ENCODE assay signal across 8 cellular contexts in the genomic region with DNA sequence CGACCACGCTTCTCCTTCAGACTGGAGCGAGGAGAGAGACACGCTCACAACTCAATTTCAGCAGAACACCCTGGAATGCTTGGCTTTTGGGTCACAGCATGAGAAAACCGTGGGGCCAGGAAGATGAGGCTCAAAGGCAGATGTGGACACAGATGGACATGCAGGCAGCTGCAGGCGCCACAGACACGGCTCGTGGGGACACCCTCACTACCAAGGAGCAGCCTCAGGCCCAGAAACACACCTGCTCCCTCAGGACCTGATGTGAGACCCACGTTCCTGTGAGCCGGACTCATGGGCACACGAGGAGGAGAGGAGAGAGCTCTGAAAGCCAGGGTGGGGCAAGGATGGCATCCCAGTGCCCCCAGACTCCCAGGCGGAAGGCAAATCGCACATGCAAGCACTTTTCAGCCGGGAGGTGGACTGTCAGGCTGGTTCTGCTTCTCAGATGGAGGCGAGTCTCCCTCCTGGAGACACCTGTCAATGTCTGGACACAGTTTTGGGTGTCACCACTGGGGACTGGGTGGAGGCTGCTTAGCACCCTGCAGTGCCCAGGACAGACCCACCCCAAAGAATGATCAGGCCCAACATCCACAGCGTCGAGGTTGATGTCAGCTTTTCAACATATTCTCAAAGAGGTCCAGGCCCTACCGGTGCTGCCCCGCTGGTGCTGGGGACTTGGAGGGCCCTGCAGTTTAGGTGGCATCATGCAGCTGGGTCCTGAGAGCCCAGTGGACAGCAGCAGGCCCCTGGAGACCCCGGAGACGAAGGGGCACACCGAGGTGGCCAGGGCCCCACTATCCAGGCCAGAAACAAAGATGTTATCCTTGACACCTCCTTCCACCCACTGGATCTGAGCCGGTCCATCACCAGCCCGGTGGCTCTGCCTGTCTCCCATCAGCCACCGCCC. TPM values are rescaled to one million over a fixed set of nuclear protein-coding genes. Genes with fewer than 3 reads are reported as not detected.
DNase-seq lines count a peak whose midpoint lies in the region; ATAC-seq and TF ChIP-seq lines count a peak whose summit lies in the region.

No MANE protein-coding gene starts in this region.

- TF ChIP-seq CTCF in CD4-positive, alpha-beta T cell (IDR thresholded peaks at IDR 0.05) = no peak
- TF ChIP-seq CTCF in Panc1 (IDR thresholded peaks at IDR 0.05) (no peak), endodermal cell (conservative IDR thresholded peaks at IDR 0.05) (no peak)

- H3K36me3 ChIP-seq in Panc1 (ENCODE audit: control insufficient read depth, insufficient read depth, low read length) (peaks cover 4% of the 10 kb centered on the region; the same call in 1 of the 2 replicates), endodermal cell (ENCODE audit: control insufficient read depth, insufficient read depth, low read length) (no peaks in the 10 kb centered on the region), neuronal stem cell (replicated peaks in 1 of 2; ENCODE audit: control insufficient read depth in 2 of 2, insufficient read depth in 2 of 2, low read length in 2 of 2) (peaks cover 0 to 6% of the 10 kb centered on the region in 2 donors)

- peaks cover 22% of the 10 kb centered on the region for H3K4me1 ChIP-seq in Panc1 (ENCODE audit: control insufficient read depth, insufficient read depth, low read length)
- peaks cover 18% of the 10 kb centered on the region for H3K4me1 ChIP-seq in endodermal cell (ENCODE audit: control insufficient read depth, insufficient read depth, low read length)
- peaks cover 17 to 30% of the 10 kb centered on the region in 2 donors for H3K4me1 ChIP-seq in neuronal stem cell (ENCODE audit: control insufficient read depth in 2 of 2, insufficient read depth in 1 of 2, low read depth in 1 of 2, low read length in 2 of 2)

- CTCF ChIA-PET in CD4-positive, alpha-beta T cell (lab: Charles Lee) = interaction anchor here (1.0 to 3.0 kb wide), 3 partner anchors 13 to 46 kb away, joined by 3 to 12 read pairs (median 3); no protein-coding TSS in a partner anchor
- CTCF ChIA-PET in Panc1 (lab: Charles Lee) = interaction anchor here (0.6 kb wide), 1 partner anchor 122 kb away, joined by 3 read pairs; no protein-coding TSS in a partner anchor

- H2BK5ac ChIP-seq in neuronal stem cell (ENCODE audit: low read length) = no peak overlapping the region

- no peaks in the 10 kb centered on the region for H3K9me3 Mint-ChIP-seq in CD4-positive, alpha-beta T cell
- no peaks in the 10 kb centered on the region for H3K9me3 Mint-ChIP-seq in endodermal cell

- H4K91ac ChIP-seq in neuronal stem cell (ENCODE audit: low read depth, low read length, poor library complexity) = no peak overlapping the region

- no peak overlapping the region for H2AFZ ChIP-seq in neuronal stem cell (ENCODE audit: low read length)

- in situ Hi-C loops in Panc1 (cut with HindIII; ENCODE audit: low pct_unique_long_range_greater_than_20kb, low sequenced_read_pairs) = no loop called here

- peak overlapping the region; percentile 94 for H3K27ac ChIP-seq in CD4-positive, alpha-beta T cell (ENCODE audit: low read depth, low read length)
- H3K27ac ChIP-seq in Panc1 (ENCODE audit: low read length) (peak overlapping the region; percentile 39; the same call in 1 of the 2 replicates), endodermal cell (ENCODE audit: low read depth, low read length) (no peak overlapping the region), neuronal stem cell (replicated peaks; ENCODE audit: low read length) (no peak overlapping the region)

- H2BK12ac ChIP-seq in neuronal stem cell (ENCODE audit: low read length) = no peak overlapping the region

- no peak overlapping the region for H3K14ac ChIP-seq in neuronal stem cell (ENCODE audit: low read length)

- 86 to 90% methylated on average over 24 to 25 of the region's 25 CpGs for WGBS in endodermal cell (ENCODE audit: insufficient coverage in 1 of 2, insufficient read length in 1 of 2), 2 experiments
- no CpG with 5 or more reads among the region's 25 CpGs for WGBS in neuronal stem cell (ENCODE audit: extremely low coverage in 2 of 2, insufficient read length in 2 of 2, insufficient replicate concordance in 1 of 2), 2 donors

- no peaks in the 10 kb centered on the region for H3K27me3 ChIP-seq in CD4-positive, alpha-beta T cell (ENCODE audit: control insufficient read depth, insufficient read depth, low read length)
- H3K27me3 ChIP-seq in Panc1 (ENCODE audit: control insufficient read depth, insufficient read depth, low read length) (no peaks in the 10 kb centered on the region), endodermal cell (ENCODE audit: control insufficient read depth, insufficient read depth, low read length, poor library complexity, severe bottlenecking) (no peaks in the 10 kb centered on the region), neuronal stem cell (ENCODE audit: control insufficient read depth in 3 of 3, insufficient read depth in 3 of 3, low read depth in 1 of 3, low read length in 3 of 3) (no peaks in the 10 kb centered on the region)

- peak; percentile 0 for ATAC-seq in CD4-positive, alpha-beta T cell (ENCODE audit: poor library complexity)
- ATAC-seq in Panc1 = no peak
- no peak for ATAC-seq in GM19023 (IDR thresholded peaks at IDR 0.05; ENCODE audit: unreplicated experiment)
- ATAC-seq in HG03520 (IDR thresholded peaks at IDR 0.05; ENCODE audit: unreplicated experiment) = no peak

- DNase-seq in CD4-positive, alpha-beta T cell = no peak
- DNase-seq in Panc1 (ENCODE audit: low read depth, low spot score) (no peak), endodermal cell (no peak), neuronal stem cell (ENCODE audit: low spot score) (no peak), AML-193 (lab: John Stamatoyannopoulos, UW) (no peak), HT-29 (ENCODE audit: low spot score) (no peak)

- peak overlapping the region in 1 of 2 experiments; percentile 76; a peak in 2 of 4 replicates for H3K4me3 ChIP-seq in Panc1 (ENCODE audit: low read depth in 2 of 2, low read length in 2 of 2)
- no peak overlapping the region for H3K4me3 ChIP-seq in endodermal cell (ENCODE audit: low read length)
- peak overlapping the region in 1 of 2 donors; percentile 99 for H3K4me3 ChIP-seq in neuronal stem cell (ENCODE audit: low read length in 2 of 2)

- peak overlapping the region; percentile 100 for H3K27ac Mint-ChIP-seq in CD4-positive, alpha-beta T cell
- H3K27ac Mint-ChIP-seq in endodermal cell = no peak overlapping the region

- H2BK120ac ChIP-seq in neuronal stem cell (ENCODE audit: low read depth, low read length) = no peak overlapping the region

- H3K4me2 ChIP-seq in neuronal stem cell (ENCODE audit: insufficient read depth, low read length, poor library complexity, severe bottlenecking) = no peak overlapping the region

- H4K8ac ChIP-seq in neuronal stem cell (ENCODE audit: low read depth, low read length) = no peak overlapping the region

- peaks cover 40% of the 10 kb centered on the region for H3K4me1 Mint-ChIP-seq in CD4-positive, alpha-beta T cell (ENCODE audit: low read depth)
- H3K4me1 Mint-ChIP-seq in endodermal cell = peaks cover 29% of the 10 kb centered on the region

- peaks cover 21% of the 10 kb centered on the region for H3K79me1 ChIP-seq in neuronal stem cell (ENCODE audit: low read depth, low read length)

- H3K4me3 Mint-ChIP-seq in CD4-positive, alpha-beta T cell = peak overlapping the region; percentile 99
- H3K4me3 Mint-ChIP-seq in endodermal cell = peak overlapping the region; percentile 92

- BruUV-seq in Panc1 (replicated peaks; lab: Mats Ljungman, UMichigan) = no TSS peak

- intact Hi-C loops in CD4-positive, alpha-beta T cell (cut with DNase I, micrococcal nuclease) = loop anchor here (1.0 to 5.0 kb wide), 3 partner anchors 9 to 204 kb away; no protein-coding TSS in a partner anchor
- intact Hi-C loops in Panc1 (cut with micrococcal nuclease; ENCODE audit: unreplicated experiment) = no loop called here

- H3K4ac ChIP-seq in neuronal stem cell (ENCODE audit: low read length) = no peak overlapping the region

- no peak overlapping the region for H2AK5ac ChIP-seq in neuronal stem cell (ENCODE audit: low read depth, low read length)

- no peak overlapping the region for H3K9ac ChIP-seq in endodermal cell (ENCODE audit: extremely low read depth, low read length, poor library complexity, severe bottlenecking)
- peak overlapping the region; percentile 75 for H3K9ac ChIP-seq in neuronal stem cell (ENCODE audit: low read depth, low read length, poor library complexity)

- H3K9me3 ChIP-seq in CD4-positive, alpha-beta T cell (ENCODE audit: control insufficient read depth, low read length) = no peaks in the 10 kb centered on the region
- H3K9me3 ChIP-seq in Panc1 (ENCODE audit: control insufficient read depth, insufficient read depth, low read depth, low read length) = no peaks in the 10 kb centered on the region
- H3K9me3 ChIP-seq in endodermal cell (ENCODE audit: control insufficient read depth, low read length) = no peaks in the 10 kb centered on the region
- H3K9me3 ChIP-seq in neuronal stem cell (replicated peaks in 1 of 2; ENCODE audit: control insufficient read depth in 2 of 2, insufficient read depth in 1 of 2, low read depth in 1 of 2, low read length in 2 of 2) = no peaks in the 10 kb centered on the region

- no peak overlapping the region for H2BK15ac ChIP-seq in neuronal stem cell (ENCODE audit: low read length)

- peaks cover 33% of the 10 kb centered on the region for H3K36me3 Mint-ChIP-seq in CD4-positive, alpha-beta T cell (ENCODE audit: low read depth)
- H3K36me3 Mint-ChIP-seq in endodermal cell (ENCODE audit: low read depth) = peaks cover 1% of the 10 kb centered on the region

- no peak overlapping the region for H3K23ac ChIP-seq in neuronal stem cell (ENCODE audit: low read depth, low read length, poor library complexity)

- H3K27me3 Mint-ChIP-seq in CD4-positive, alpha-beta T cell = no peaks in the 10 kb centered on the region
- peaks cover 3% of the 10 kb centered on the region for H3K27me3 Mint-ChIP-seq in endodermal cell (ENCODE audit: insufficient read depth)

- POLR2A ChIA-PET in CD4-positive, alpha-beta T cell (lab: Charles Lee) = interaction anchor here (1.0 to 2.3 kb wide), 5 partner anchors 15 to 27 kb away, joined by 3 to 11 read pairs (median 5); no protein-coding TSS in a partner anchor
- POLR2A ChIA-PET in Panc1 (lab: Charles Lee) = no interaction called here

- H3K18ac ChIP-seq in neuronal stem cell (ENCODE audit: low read length) = no peak overlapping the region

RNA-seq across cellular contexts. Expression of gene ABHD17A, which starts 2.3 kb away (rescaled TPM):
- 100 to 1,000 TPM; 156 to 172 TPM for total RNA-seq in CD4-positive, alpha-beta T cell
- total RNA-seq in Panc1 (2021; ENCODE audit: unreplicated experiment) = 57.1 TPM
- 92.3 TPM for polyA plus RNA-seq in Panc1 (2012; ENCODE audit: insufficient read length)
- 10 to 100 TPM; 50.6 to 52.9 TPM for total RNA-seq in endodermal cell
- polyA plus RNA-seq in endodermal cell (2013, experiment 1 of 2) = 45.1 TPM
- 45.7 TPM for polyA plus RNA-seq in endodermal cell (2013, experiment 2 of 2)
- polyA plus RNA-seq in neuronal stem cell (2013, experiment 1 of 2) = 44.4 TPM
- 44.1 TPM for polyA plus RNA-seq in neuronal stem cell (2013, experiment 2 of 2)
- 136 and 141 TPM in 2 replicates for total RNA-seq in HT-29 (2014; rRNA removed; shearing (Covaris generic))

RNA-seq across cellular contexts. Expression of gene KLF16, which starts 19.7 kb away (rescaled TPM):
- total RNA-seq in CD4-positive, alpha-beta T cell = 10 to 100 TPM; 83.8 to 89.2 TPM
- total RNA-seq in Panc1 (2021; ENCODE audit: unreplicated experiment) (79.3 TPM), endodermal cell (10 to 100 TPM; 39.0 to 42.9 TPM)
- 74.5 TPM for polyA plus RNA-seq in Panc1 (2012; ENCODE audit: insufficient read length)
- 19.2 TPM for polyA plus RNA-seq in endodermal cell (2013, experiment 1 of 2)
- 17.1 TPM for polyA plus RNA-seq in endodermal cell (2013, experiment 2 of 2)
- 12.8 TPM for polyA plus RNA-seq in neuronal stem cell (2013, experiment 1 of 2)
- polyA plus RNA-seq in neuronal stem cell (2013, experiment 2 of 2) = 12.5 TPM
- total RNA-seq in HT-29 (2014; rRNA removed; shearing (Covaris generic)) = 25.2 and 34.5 TPM in 2 replicates

RNA-seq across cellular contexts. Expression of gene ADAT3, which starts 22.2 kb away (rescaled TPM):
- total RNA-seq in CD4-positive, alpha-beta T cell = 1 to 10 TPM; 7.9 to 8.2 TPM
- total RNA-seq in Panc1 (2021; ENCODE audit: unreplicated experiment) (8.9 TPM), endodermal cell (10 to 100 TPM in 1 of 2 donors, 1 to 10 TPM in 1; 9.9 to 13.8 TPM)
- 8.5 TPM for polyA plus RNA-seq in Panc1 (2012; ENCODE audit: insufficient read length)
- polyA plus RNA-seq in endodermal cell (2013, experiment 1 of 2) = 4.5 TPM
- polyA plus RNA-seq in endodermal cell (2013, experiment 2 of 2) = 3.1 TPM
- polyA plus RNA-seq in neuronal stem cell (2013, experiment 1 of 2) = 4.4 TPM
- polyA plus RNA-seq in neuronal stem cell (2013, experiment 2 of 2) = 3.8 TPM
- total RNA-seq in HT-29 (2014; rRNA removed; shearing (Covaris generic)) = 3.2 and 6.9 TPM in 2 replicates

RNA-seq across cellular contexts. Expression of gene SCAMP4, which starts 22.2 kb away (rescaled TPM):
- total RNA-seq in CD4-positive, alpha-beta T cell = 10 to 100 TPM; 12.7 to 15.4 TPM
- total RNA-seq in Panc1 (2021; ENCODE audit: unreplicated experiment) (98.4 TPM), endodermal cell (10 to 100 TPM; 69.6 to 75.3 TPM)
- 94.3 TPM for polyA plus RNA-seq in Panc1 (2012; ENCODE audit: insufficient read length)
- polyA plus RNA-seq in endodermal cell (2013, experiment 1 of 2) = 46.5 TPM
- 42.9 TPM for polyA plus RNA-seq in endodermal cell (2013, experiment 2 of 2)
- 49.3 TPM for polyA plus RNA-seq in neuronal stem cell (2013, experiment 1 of 2)
- 49.1 TPM for polyA plus RNA-seq in neuronal stem cell (2013, experiment 2 of 2)
- total RNA-seq in HT-29 (2014; rRNA removed; shearing (Covaris generic)) = 67.6 and 73.3 TPM in 2 replicates

RNA-seq across cellular contexts. Expression of gene REXO1, which starts 34.8 kb away (rescaled TPM):
- 100 to 1,000 TPM; 106 to 114 TPM for total RNA-seq in CD4-positive, alpha-beta T cell
- total RNA-seq in Panc1 (2021; ENCODE audit: unreplicated experiment) (52.1 TPM), endodermal cell (10 to 100 TPM; 51.6 to 56.4 TPM)
- polyA plus RNA-seq in Panc1 (2012; ENCODE audit: insufficient read length) = 66.2 TPM
- 26.5 TPM for polyA plus RNA-seq in endodermal cell (2013, experiment 1 of 2)
- polyA plus RNA-seq in endodermal cell (2013, experiment 2 of 2) = 26.7 TPM
- 15.0 TPM for polyA plus RNA-seq in neuronal stem cell (2013, experiment 1 of 2)
- 16.5 TPM for polyA plus RNA-seq in neuronal stem cell (2013, experiment 2 of 2)
- total RNA-seq in HT-29 (2014; rRNA removed; shearing (Covaris generic)) = 19.1 and 26.1 TPM in 2 replicates

Comparison
In these comparisons a context has a peak if more than half of its experiments do, and no peak if none do; other contexts are left out.
1. H3K27ac ChIP-seq: peak in CD4-positive, alpha-beta T cell (single experiment) and Panc1 (single experiment); none in endodermal cell (single experiment) and neuronal stem cell (single experiment).